18 cellular contexts compared by ENCODE assay signal in the genomic region with DNA sequence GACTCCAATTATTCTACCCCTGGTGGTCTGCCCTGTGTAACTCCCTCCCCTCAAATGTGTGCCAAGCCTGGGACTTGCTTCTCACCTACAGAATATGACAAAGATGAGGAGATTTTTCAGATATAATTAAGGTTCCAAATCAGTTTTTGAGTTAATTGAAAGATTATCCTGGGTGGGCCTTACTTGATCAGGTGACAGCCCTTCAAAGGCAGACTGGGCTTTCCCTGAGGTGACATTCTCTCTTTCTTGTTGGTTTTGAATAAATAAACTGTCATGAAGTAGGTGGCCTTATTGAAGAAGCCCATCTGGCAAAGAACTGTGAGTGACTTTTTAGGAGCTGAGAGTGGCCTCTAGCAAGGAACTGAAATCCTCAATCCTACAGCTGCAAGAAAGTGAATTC.
A peak's percentile ranks its signal among the peaks of the same experiment; 100 is the strongest.
DNase-seq lines count a peak whose midpoint lies in the region; ATAC-seq and TF ChIP-seq lines count a peak whose summit lies in the region.
"Had no signal": no experiment of that assay in that cellular context is flagged by ENCODE, and none has a peak within 500 bp of the region (broad histone marks: within the 10 kb centered on the region; RNA-seq: fewer than 3 reads in every experiment).

No MANE protein-coding gene starts in this region.

- no peak for DNase-seq in CD4-positive, alpha-beta T cell
- DNase-seq in NOMO-1 treated with dmso at 0.1 percent for 144 hours (lab: John Stamatoyannopoulos, UW; ENCODE audit: unreplicated experiment) (no peak), NCI-H446 (lab: John Stamatoyannopoulos, UW) (no peak)
- DNase-seq in effector CD4-positive, alpha-beta T cell = no peak
- DNase-seq: adrenal gland, AML-193, EL, NCI-H1694, PC-3 had no signal

- H3K27me3 Mint-ChIP-seq in CD4-positive, alpha-beta T cell = no peaks in the 10 kb centered on the region
- H3K27me3 Mint-ChIP-seq: IgD-negative memory B cell had no signal

- H3K9ac ChIP-seq in SU-DHL-6 (ENCODE audit: low read length) = no peak overlapping the region

- H3K9me2 ChIP-seq in SU-DHL-6 (replicated peaks; ENCODE audit: insufficient read depth, low read length) = no peaks in the 10 kb centered on the region

- no peaks in the 10 kb centered on the region for H3K79me2 ChIP-seq in SU-DHL-6 (ENCODE audit: insufficient read depth, low read length)

- peak overlapping the region; percentile 44 for H2AFZ ChIP-seq in SU-DHL-6 (ENCODE audit: low read depth, low read length, severe bottlenecking)

- no peaks in the 10 kb centered on the region for H3K27me3 ChIP-seq in CD4-positive, alpha-beta T cell (ENCODE audit: control insufficient read depth, insufficient read depth, low read length)
- no peaks in the 10 kb centered on the region for H3K27me3 ChIP-seq in SU-DHL-6 (ENCODE audit: low read length)
- H3K27me3 ChIP-seq: adrenal gland, esophagus muscularis mucosa had no signal

- no peak overlapping the region for H3K4me3 ChIP-seq in SU-DHL-6 (ENCODE audit: insufficient read depth, low read length, poor library complexity, severe bottlenecking)
- H3K4me3 ChIP-seq: adrenal gland, esophagus muscularis mucosa had no signal

- POLR2A ChIA-PET in CD4-positive, alpha-beta T cell (lab: Charles Lee) = no interaction called here

- no peaks in the 10 kb centered on the region for H3F3A ChIP-seq in SU-DHL-6 (ENCODE audit: insufficient read depth)

- H3K9me3 ChIP-seq in CD4-positive, alpha-beta T cell (ENCODE audit: control insufficient read depth, low read length) = no peaks in the 10 kb centered on the region
- no peaks in the 10 kb centered on the region for H3K9me3 ChIP-seq in SU-DHL-6 (ENCODE audit: insufficient read depth, low read length)
- H3K9me3 ChIP-seq: adrenal gland, esophagus muscularis mucosa had no signal

- no peak for ATAC-seq in CD4-positive, alpha-beta T cell (ENCODE audit: poor library complexity)
- ATAC-seq in GM18868 (IDR thresholded peaks at IDR 0.05; ENCODE audit: unreplicated experiment) (peak; percentile 38), HG02852 (IDR thresholded peaks at IDR 0.05; ENCODE audit: unreplicated experiment) (peak; percentile 9), GM21825 (IDR thresholded peaks at IDR 0.05; ENCODE audit: unreplicated experiment) (no peak)
- ATAC-seq: left lobe of liver, PC-3, sciatic nerve had no signal

- peak overlapping the region; percentile 78 for H3K27ac Mint-ChIP-seq in CD4-positive, alpha-beta T cell
- H3K27ac Mint-ChIP-seq: IgD-negative memory B cell had no signal

- no peaks in the 10 kb centered on the region for H3K9me3 Mint-ChIP-seq in CD4-positive, alpha-beta T cell
- H3K9me3 Mint-ChIP-seq: neural crest cell had no signal

- no peaks in the 10 kb centered on the region for H4K20me1 ChIP-seq in SU-DHL-6 (ENCODE audit: low read depth, low read length)

- peak overlapping the region; percentile 86 for H3K4me3 Mint-ChIP-seq in CD4-positive, alpha-beta T cell
- H3K4me3 Mint-ChIP-seq: neural crest cell had no signal

- CTCF ChIA-PET in CD4-positive, alpha-beta T cell (lab: Charles Lee) = no interaction called here

- peaks cover 33% of the 10 kb centered on the region for H3K4me1 Mint-ChIP-seq in CD4-positive, alpha-beta T cell (ENCODE audit: low read depth)
- H3K4me1 Mint-ChIP-seq: neural crest cell had no signal

- H3K4me2 ChIP-seq in SU-DHL-6 (ENCODE audit: low read depth, low read length, poor library complexity, severe bottlenecking) = peak overlapping the region; percentile 17

- no peak for TF ChIP-seq CTCF in CD4-positive, alpha-beta T cell (IDR thresholded peaks at IDR 0.05)
- TF ChIP-seq CTCF in SU-DHL-6 (IDR thresholded peaks at IDR 0.05; ENCODE audit: insufficient read depth, low read length, poor library complexity, severe bottlenecking) = no peak

- intact Hi-C loops in CD4-positive, alpha-beta T cell (cut with DNase I, micrococcal nuclease) = no loop called here

- H3K36me3 ChIP-seq in SU-DHL-6 (ENCODE audit: low read length) = no peaks in the 10 kb centered on the region
- H3K36me3 ChIP-seq: adrenal gland, esophagus muscularis mucosa had no signal

- no peaks in the 10 kb centered on the region for H3K36me3 Mint-ChIP-seq in CD4-positive, alpha-beta T cell (ENCODE audit: low read depth)
- H3K36me3 Mint-ChIP-seq: IgD-negative memory B cell had no signal

- peak overlapping the region; percentile 4 for H3K27ac ChIP-seq in CD4-positive, alpha-beta T cell (ENCODE audit: low read depth, low read length)
- H3K27ac ChIP-seq in SU-DHL-6 (ENCODE audit: low read depth, low read length) = no peak overlapping the region
- H3K27ac ChIP-seq: adrenal gland, esophagus muscularis mucosa had no signal

Comparison
In these comparisons a context has a peak if more than half of its experiments do, and no peak if none do; other contexts are left out.
1. ATAC-seq: peak in GM18868 (single experiment) and HG02852 (single experiment); none in CD4-positive, alpha-beta T cell (single experiment) and GM21825 (single experiment).